ENCODE assay signal across 22 cellular contexts in genomic region chr15:73338058-73338457, GRCh38. TPM values are rescaled to one million over a fixed set of nuclear protein-coding genes. Genes with fewer than 3 reads are reported as not detected.
"Had no signal": no experiment of that assay in that cellular context is flagged by ENCODE, and none has a peak within 500 bp of the region (broad histone marks: within the 10 kb centered on the region; RNA-seq: fewer than 3 reads in every experiment).

No MANE protein-coding gene starts in this region.

- H3K4me3 ChIP-seq: adrenal gland, gastroesophageal sphincter, heart left ventricle, smooth muscle cell, suprapubic skin had no signal

- H3K36me3 ChIP-seq: adrenal gland, gastroesophageal sphincter, heart left ventricle, suprapubic skin had no signal

- H3K9me3 ChIP-seq: adrenal gland, suprapubic skin had no signal

- FAIRE-seq: TTC549 had no signal

- H3K4me1 ChIP-seq: adrenal gland, gastroesophageal sphincter, suprapubic skin had no signal

- H3K27ac ChIP-seq: adrenal gland, gastroesophageal sphincter, heart left ventricle, suprapubic skin had no signal

- H3K27me3 ChIP-seq: adrenal gland, heart left ventricle had no signal

- ATAC-seq: activated CD4-positive, alpha-beta T cell treated with anti-CD3 and anti-CD28 coated beads for 36 hours; esophagus mucosa; gastroesophageal sphincter; naive thymus-derived CD4-positive, alpha-beta T cell; sciatic nerve; stimulated activated naive CD8-positive, alpha-beta T cell treated with anti-CD3 and anti-CD28 coated beads, Interleukin-15, amount 100 ng/mL, for 72 hours; WTC11 had no signal

- DNase-seq: activated CD4-positive, alpha-beta T cell treated with anti-CD3 and anti-CD28 coated beads for 36 hours; activated CD4-positive, alpha-beta T cell treated with anti-CD3 and anti-CD28 coated beads, Interleukin-2, amount 50 U/mL, for 48 hours; activated gamma-delta T cell; adrenal gland; cerebellar nuclear complex; cortex of kidney; kidney glomerular epithelial cell; mesendoderm; naive thymus-derived CD4-positive, alpha-beta T cell; stimulated activated CD4-positive, alpha-beta T cell treated with anti-CD3 and anti-CD28 coated beads, Interleukin-4, amount 100 ng/mL, for 1 hour; stimulated activated naive CD8-positive, alpha-beta T cell treated with anti-CD3 and anti-CD28 coated beads, Interleukin-15, amount 100 ng/mL, for 72 hours; trophoblast cell had no signal

RNA-seq across cellular contexts. Expression of gene HCN4, which starts 30.7 kb away (rescaled TPM):
- total RNA-seq: activated CD4-positive, alpha-beta T cell treated with anti-CD3 and anti-CD28 coated beads for 36 hours; bronchial epithelial cell; esophagus mucosa; liver; sciatic nerve; smooth muscle cell had no signal
